25 cellular contexts compared by ENCODE assay signal in genomic region chr2:47093626-47094025, GRCh38.
"Had no signal": no experiment of that assay in that cellular context is flagged by ENCODE, and none has a peak within 500 bp of the region (broad histone marks: within the 10 kb centered on the region; RNA-seq: fewer than 3 reads in every experiment).

No MANE protein-coding gene starts in this region.

- H3K4me3 ChIP-seq: cardiac muscle cell, SK-N-MC had no signal

- H3K27me3 ChIP-seq: brain microvascular endothelial cell, cardiac muscle cell had no signal

- H3K27ac ChIP-seq: brain microvascular endothelial cell, cardiac muscle cell, SK-N-MC had no signal

- DNase-seq: activated B cell treated with CpG ODN at 0.5 μM for 24 hours; activated CD4-positive, alpha-beta T cell treated with anti-CD3 and anti-CD28 coated beads for 1 hour; activated CD4-positive, alpha-beta T cell treated with anti-CD3 and anti-CD28 coated beads, Interleukin-2, amount 10 ng/mL, durations not matched to agents 24 days and 14 days; activated CD4-positive, alpha-beta T cell treated with anti-CD3 and anti-CD28 coated beads, Interleukin-2, amount 50 U/mL, for 48 hours; activated gamma-delta T cell; activated naive CD4-positive, alpha-beta T cell treated with anti-CD3 and anti-CD28 coated beads for 36 hours; activated T-cell treated with anti-CD3 and anti-CD28 coated beads for 4 hours; activated T-cell treated with anti-CD3 and anti-CD28 coated beads, Interleukin-2, amount 50 U/mL, for 48 hours; amygdala; brain microvascular endothelial cell; KG1; NCI-H1092; NCI-H1417; NCI-H1930; NCI-H2171; NCI-H446 treated with DMSO at 0.1 percent for 48 hours; NCI-H526 treated with DMSO at 0.1 percent for 48 hours; NCI-H82; OCI-M1; RPMI8226; T-cell; T-helper 2 cell; T1000 had no signal

- H3K36me3 ChIP-seq: brain microvascular endothelial cell, cardiac muscle cell had no signal
